12 cellular contexts compared by ENCODE assay signal in genomic region chr3:184563941-184564684, GRCh38. TPM values are rescaled to one million over a fixed set of nuclear protein-coding genes. Genes with fewer than 3 reads are reported as not detected.
A peak's percentile ranks its signal among the peaks of the same experiment; 100 is the strongest.
DNase-seq lines count a peak whose midpoint lies in the region; ATAC-seq, FAIRE-seq and TF ChIP-seq lines count a peak whose summit lies in the region.
"Had no signal": no experiment of that assay in that cellular context is flagged by ENCODE, and none has a peak within 500 bp of the region (broad histone marks: within the 10 kb centered on the region; RNA-seq: fewer than 3 reads in every experiment).

No MANE protein-coding gene starts in this region.

- no peak overlapping the region for H4K8ac ChIP-seq in mesendoderm (ENCODE audit: low read depth, low read length)

- peak overlapping the region; percentile 69 for H3K56ac ChIP-seq in mesendoderm (ENCODE audit: low read length)

- H3K9me3 ChIP-seq in HAP-1: no peaks in the 10 kb centered on the region
- no peaks in the 10 kb centered on the region for H3K9me3 ChIP-seq in smooth muscle cell (replicated peaks; ENCODE audit: low read depth)
- H3K9me3 ChIP-seq in kidney (ENCODE audit: control insufficient read depth in 1 of 2, low read length in 2 of 2): no peaks in the 10 kb centered on the region
- H3K9me3 ChIP-seq: left lung had no signal

- H2BK15ac ChIP-seq in mesendoderm (replicated peaks; ENCODE audit: low read depth): no peak overlapping the region

- H3K4me2 ChIP-seq in mesendoderm (ENCODE audit: low read length) (peak overlapping the region; percentile 57), smooth muscle cell (peak overlapping the region; percentile 99)

- DNase-seq in HAP-1 (ENCODE audit: low spot score in 2 of 2): peak; percentile 80 to 95
- no peak for DNase-seq in bronchial epithelial cell (ENCODE audit: low read depth)
- no peak for DNase-seq in mesendoderm
- no peak for DNase-seq in smooth muscle cell (lab: John Stamatoyannopoulos, UW; ENCODE audit: unreplicated experiment)
- DNase-seq in kidney: no peak
- DNase-seq in effector CD4-positive, alpha-beta T cell: no peak
- DNase-seq in GM10248 (ENCODE audit: extremely low spot score): no peak
- DNase-seq: Calu3, NCI-H226, small intestine had no signal

- H3K79me2 ChIP-seq in mesendoderm (ENCODE audit: control insufficient read depth, insufficient read depth, low read length): peaks cover 58% of the 10 kb centered on the region
- peaks cover 49% of the 10 kb centered on the region for H3K79me2 ChIP-seq in smooth muscle cell (ENCODE audit: low read depth)

- no peak overlapping the region for H4K5ac ChIP-seq in mesendoderm (ENCODE audit: low read length)

- no peak for ATAC-seq in HG02884 (IDR thresholded peaks at IDR 0.05; ENCODE audit: unreplicated experiment)
- ATAC-seq: left lung had no signal

- H3K27me3 ChIP-seq in HAP-1 (ENCODE audit: low read depth) (no peaks in the 10 kb centered on the region), bronchial epithelial cell (ENCODE audit: control insufficient read depth, insufficient read depth, low read length) (no peaks in the 10 kb centered on the region), mesendoderm (ENCODE audit: insufficient read depth, low read length, poor library complexity) (peaks cover 2% of the 10 kb centered on the region), smooth muscle cell (ENCODE audit: low read depth) (peaks cover 3% of the 10 kb centered on the region)

- in situ Hi-C loops in HAP-1 (cut with MboI; ENCODE audit: low sequenced_read_pairs): no loop called here

- H4K20me1 ChIP-seq in smooth muscle cell (ENCODE audit: low read depth): peaks cover 47% of the 10 kb centered on the region

- CTCF ChIA-PET in GM10248 (lab: Yijun Ruan, JAX): interaction anchor here (0.8 to 3.7 kb wide), 3 partner anchors 27 to 240 kb away, joined by 3 to 20 read pairs (median 3); no protein-coding TSS in a partner anchor

- peak overlapping the region; percentile 85 for H3K4me3 ChIP-seq in HAP-1
- peak overlapping the region; percentile 68 for H3K4me3 ChIP-seq in bronchial epithelial cell (ENCODE audit: low read depth, low read length)
- H3K4me3 ChIP-seq in mesendoderm (ENCODE audit: low read length): peak overlapping the region; percentile 26
- H3K4me3 ChIP-seq in smooth muscle cell: peak overlapping the region; percentile 90
- peak overlapping the region in 1 of 2 donors; percentile 40 for H3K4me3 ChIP-seq in kidney (ENCODE audit: low read length in 2 of 2)

- no peak overlapping the region for H2AFZ ChIP-seq in smooth muscle cell (ENCODE audit: low read depth)

- H3K9ac ChIP-seq in mesendoderm (ENCODE audit: low read length) (peak overlapping the region; percentile 46), smooth muscle cell (ENCODE audit: low read depth) (no peak overlapping the region), kidney (ENCODE audit: low read length in 2 of 2) (no peak overlapping the region)

- no CpG with 5 or more reads among the region's 13 CpGs for WGBS in mesendoderm (ENCODE audit: extremely low coverage, insufficient coverage, low lambda C conversion rate)
- 34% methylated on average over 13 of the region's 13 CpGs for WGBS in smooth muscle cell (ENCODE audit: low lambda C conversion rate)

- H2AK5ac ChIP-seq in mesendoderm (ENCODE audit: low read length): no peak overlapping the region

- POLR2A ChIA-PET in GM10248 (lab: Yijun Ruan, JAX): interaction anchor here (0.6 kb wide), 1 partner anchor 13 kb away, joined by 3 read pairs; no protein-coding TSS in a partner anchor

- H3K36me3 ChIP-seq in HAP-1 (replicated peaks) (no peaks in the 10 kb centered on the region), bronchial epithelial cell (ENCODE audit: control insufficient read depth, insufficient read depth, low read length) (no peaks in the 10 kb centered on the region), mesendoderm (ENCODE audit: control insufficient read depth, insufficient read depth, low read length) (no peaks in the 10 kb centered on the region), smooth muscle cell (ENCODE audit: low read depth) (no peaks in the 10 kb centered on the region), kidney (ENCODE audit: control insufficient read depth in 1 of 2, insufficient read depth in 2 of 2, low read length in 2 of 2) (no peaks in the 10 kb centered on the region)
- H3K36me3 ChIP-seq: left lung had no signal

- peaks cover 25% of the 10 kb centered on the region for H3F3A ChIP-seq in smooth muscle cell (ENCODE audit: low read depth)

- H2BK5ac ChIP-seq in mesendoderm (ENCODE audit: low read length): no peak overlapping the region

- intact Hi-C loops in kidney (cut with DNase I): no loop called here

- H3K4ac ChIP-seq in mesendoderm (ENCODE audit: low read depth, low read length): no peak overlapping the region

- H3K18ac ChIP-seq in mesendoderm (ENCODE audit: low read length): no peak overlapping the region

- no peak for TF ChIP-seq CTCF in bronchial epithelial cell (IDR thresholded peaks at IDR 0.05; ENCODE audit: insufficient read depth, low read length, severe bottlenecking)
- TF ChIP-seq CTCF in smooth muscle cell (IDR thresholded peaks at IDR 0.05; ENCODE audit: borderline replicate concordance, insufficient read depth, poor library complexity, severe bottlenecking): no peak
- TF ChIP-seq CTCF in kidney (IDR thresholded peaks at IDR 0.05; ENCODE audit: borderline replicate concordance, extremely low read depth, insufficient read depth): no peak
- no peak for TF ChIP-seq CTCF in GM10248 (IDR thresholded peaks at IDR 0.05; ENCODE audit: control extremely low read depth, extremely low read depth, low read depth, missing control alignments)

- H3K79me1 ChIP-seq in mesendoderm (ENCODE audit: low read length): peaks cover 29% of the 10 kb centered on the region

- H3K27ac ChIP-seq in mesendoderm (ENCODE audit: low read depth, low read length) (no peak overlapping the region), smooth muscle cell (ENCODE audit: low read depth) (peak overlapping the region; percentile 16), kidney (ENCODE audit: low read depth in 2 of 2, low read length in 2 of 2) (no peak overlapping the region)

- peaks cover 40% of the 10 kb centered on the region for H3K4me1 ChIP-seq in HAP-1
- H3K4me1 ChIP-seq in mesendoderm (ENCODE audit: control insufficient read depth, low read depth, low read length): peaks cover 30% of the 10 kb centered on the region
- peaks cover 47% of the 10 kb centered on the region for H3K4me1 ChIP-seq in smooth muscle cell (ENCODE audit: low read depth)
- peaks cover 10 to 24% of the 10 kb centered on the region in 2 donors for H3K4me1 ChIP-seq in kidney (ENCODE audit: control insufficient read depth in 1 of 2, insufficient read depth in 1 of 2, low read depth in 1 of 2, low read length in 2 of 2)

- FAIRE-seq in bronchial epithelial cell (lab: Jason Lieb, UNC) (no peak), kidney (lab: Jason Lieb, UNC) (no peak)
- FAIRE-seq: small intestine had no signal

- H2BK120ac ChIP-seq in mesendoderm (ENCODE audit: low read depth, low read length): no peak overlapping the region

- no peak overlapping the region for H3K23ac ChIP-seq in mesendoderm (ENCODE audit: low read length)

RNA-seq across cellular contexts. Expression of gene EPHB3, which starts 2.5 kb away (rescaled TPM):
- total RNA-seq in bronchial epithelial cell: 9.2 and 16.8 TPM in 2 replicates
- polyA plus RNA-seq in mesendoderm (2013, experiment 1 of 2): 2.4 TPM
- polyA plus RNA-seq in mesendoderm (2013, experiment 2 of 2): 1.9 TPM
- 9.9 and 11.1 TPM in 2 replicates for total RNA-seq in smooth muscle cell
- polyA plus RNA-seq in smooth muscle cell: 23.1 and 31.6 TPM in 2 replicates
- 1.4 TPM for total RNA-seq in kidney
- polyA plus RNA-seq in kidney (ENCODE audit: insufficient read depth, low read depth, low replicate concordance): 3.8 TPM

Comparison
In these comparisons a context has a peak if more than half of its experiments do, and no peak if none do; other contexts are left out.
1. DNase-seq: peak in HAP-1 (2 of 2); none in bronchial epithelial cell (single experiment), mesendoderm (single experiment), smooth muscle cell (single experiment), kidney (single experiment), effector CD4-positive, alpha-beta T cell (single experiment) and GM10248 (single experiment).